1 cellular context compared by ENCODE assay signal in genomic region chr13:113608246-113608635, GRCh38.
TF ChIP-seq lines count a peak whose summit lies in the region.

No MANE protein-coding gene starts in this region.

TF ChIP-seq in WTC11, 78 proteins besides CTCF, POLR2A, EP300 and RAD21 (continued from another document):
- TF ChIP-seq AR (CRISPR knock-in tag; IDR thresholded peaks at IDR 0.05) (no peak), IRF2 (CRISPR knock-in tag; IDR thresholded peaks at IDR 0.05; ENCODE audit: borderline replicate concordance, low read depth) (no peak), ZNF317 (CRISPR knock-in tag; IDR thresholded peaks at IDR 0.05; ENCODE audit: borderline replicate concordance, low read depth) (no peak), FOXP1 (CRISPR knock-in tag; IDR thresholded peaks at IDR 0.05; ENCODE audit: borderline replicate concordance) (no peak), CREB1 (CRISPR knock-in tag; IDR thresholded peaks at IDR 0.05) (no peak), ZNF232 (CRISPR knock-in tag; IDR thresholded peaks at IDR 0.05) (no peak), CDX4 (CRISPR knock-in tag; IDR thresholded peaks at IDR 0.05; ENCODE audit: borderline replicate concordance) (no peak)
- TF ChIP-seq, protein P1, sequence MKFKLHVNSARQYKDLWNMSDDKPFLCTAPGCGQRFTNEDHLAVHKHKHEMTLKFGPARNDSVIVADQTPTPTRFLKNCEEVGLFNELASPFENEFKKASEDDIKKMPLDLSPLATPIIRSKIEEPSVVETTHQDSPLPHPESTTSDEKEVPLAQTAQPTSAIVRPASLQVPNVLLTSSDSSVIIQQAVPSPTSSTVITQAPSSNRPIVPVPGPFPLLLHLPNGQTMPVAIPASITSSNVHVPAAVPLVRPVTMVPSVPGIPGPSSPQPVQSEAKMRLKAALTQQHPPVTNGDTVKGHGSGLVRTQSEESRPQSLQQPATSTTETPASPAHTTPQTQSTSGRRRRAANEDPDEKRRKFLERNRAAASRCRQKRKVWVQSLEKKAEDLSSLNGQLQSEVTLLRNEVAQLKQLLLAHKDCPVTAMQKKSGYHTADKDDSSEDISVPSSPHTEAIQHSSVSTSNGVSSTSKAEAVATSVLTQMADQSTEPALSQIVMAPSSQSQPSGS (CRISPR knock-in tag; IDR thresholded peaks at IDR 0.05; ENCODE audit: borderline replicate concordance, low read depth), result no peak
- TF ChIP-seq, protein P2, sequence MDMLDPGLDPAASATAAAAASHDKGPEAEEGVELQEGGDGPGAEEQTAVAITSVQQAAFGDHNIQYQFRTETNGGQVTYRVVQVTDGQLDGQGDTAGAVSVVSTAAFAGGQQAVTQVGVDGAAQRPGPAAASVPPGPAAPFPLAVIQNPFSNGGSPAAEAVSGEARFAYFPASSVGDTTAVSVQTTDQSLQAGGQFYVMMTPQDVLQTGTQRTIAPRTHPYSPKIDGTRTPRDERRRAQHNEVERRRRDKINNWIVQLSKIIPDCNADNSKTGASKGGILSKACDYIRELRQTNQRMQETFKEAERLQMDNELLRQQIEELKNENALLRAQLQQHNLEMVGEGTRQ (CRISPR knock-in tag; IDR thresholded peaks at IDR 0.05), result no peak
